In genomic region chr12:14317362-14318146, GRCh38 we compare ENCODE assay signal across 23 cellular contexts.
"Had no signal": no experiment of that assay in that cellular context is flagged by ENCODE, and none has a peak within 500 bp of the region (broad histone marks: within the 10 kb centered on the region; RNA-seq: fewer than 3 reads in every experiment).

No MANE protein-coding gene starts in this region.

- H3K27ac Mint-ChIP-seq: activated B cell treated with CpG ODN at 0.5 μM for 24 hours; activated CD8-positive, alpha-beta T cell treated with anti-CD3 and anti-CD28 coated beads for 36 hours; activated naive CD8-positive, alpha-beta T cell treated with anti-CD3 and anti-CD28 coated beads for 36 hours; progenitor cell of endocrine pancreas; stimulated activated naive CD8-positive, alpha-beta T cell treated with anti-CD3 and anti-CD28 coated beads, Interleukin-15, Interleukin-2, amounts not matched to agents 100 ng/mL and 50 ng/mL, for 24 hours had no signal

- H3K36me3 Mint-ChIP-seq: activated naive CD8-positive, alpha-beta T cell treated with anti-CD3 and anti-CD28 coated beads for 36 hours had no signal

- DNase-seq: activated B cell treated with CpG ODN at 0.5 μM for 24 hours; activated CD4-positive, alpha-beta T cell treated with anti-CD3 and anti-CD28 coated beads for 4 hours; activated CD8-positive, alpha-beta T cell treated with anti-CD3 and anti-CD28 coated beads for 36 hours; activated naive CD4-positive, alpha-beta T cell; activated naive CD8-positive, alpha-beta T cell treated with anti-CD3 and anti-CD28 coated beads for 36 hours; activated T-cell treated with anti-CD3 and anti-CD28 coated beads, Interleukin-2, amount 50 U/mL, for 1 hour; amniotic stem cell; body of pancreas; central memory CD4-positive, alpha-beta T cell; colonic mucosa; left colon; lower lobe of right lung; midbrain; nephron progenitor cell; nucleus accumbens; stimulated activated CD4-positive, alpha-beta T cell treated with anti-CD3 and anti-CD28 coated beads, Interleukin-2, amount 100 ng/mL, for 24 hours; T-helper 2 cell; transverse colon had no signal

- H3K36me3 ChIP-seq: colonic mucosa, lower lobe of right lung, transverse colon, vagina had no signal

- ATAC-seq: activated CD8-positive, alpha-beta T cell treated with anti-CD3 and anti-CD28 coated beads for 36 hours; activated T-helper 17 cell treated with anti-CD3 and anti-CD28 coated beads, Interleukin-2, amount 50 U/mL, for 72 hours; body of pancreas; esophagus mucosa; left colon; lower lobe of right lung had no signal

- H3K27ac ChIP-seq: body of pancreas, colonic mucosa, lower lobe of right lung, transverse colon, vagina had no signal

- H3K9me3 ChIP-seq: body of pancreas, colonic mucosa, lower lobe of right lung, transverse colon, vagina had no signal

- H3K4me3 Mint-ChIP-seq: activated B cell treated with CpG ODN at 0.5 μM for 24 hours; activated CD8-positive, alpha-beta T cell treated with anti-CD3 and anti-CD28 coated beads for 36 hours; activated naive CD8-positive, alpha-beta T cell treated with anti-CD3 and anti-CD28 coated beads for 36 hours; activated T-helper 17 cell treated with anti-CD3 and anti-CD28 coated beads, Interleukin-2, amount 50 U/mL, for 72 hours; nephron progenitor cell; stimulated activated naive CD8-positive, alpha-beta T cell treated with anti-CD3 and anti-CD28 coated beads, Interleukin-15, Interleukin-2, amounts not matched to agents 100 ng/mL and 50 ng/mL, for 24 hours had no signal

- H3K4me1 ChIP-seq: body of pancreas, colonic mucosa, lower lobe of right lung, transverse colon, vagina had no signal

- H3K9me3 Mint-ChIP-seq: activated CD8-positive, alpha-beta T cell treated with anti-CD3 and anti-CD28 coated beads for 36 hours; activated naive CD8-positive, alpha-beta T cell treated with anti-CD3 and anti-CD28 coated beads for 36 hours; activated T-helper 17 cell treated with anti-CD3 and anti-CD28 coated beads, Interleukin-2, amount 50 U/mL, for 72 hours; stimulated activated naive CD8-positive, alpha-beta T cell treated with anti-CD3 and anti-CD28 coated beads, Interleukin-15, Interleukin-2, amounts not matched to agents 100 ng/mL and 50 ng/mL, for 24 hours had no signal

- H3K4me1 Mint-ChIP-seq: activated naive CD8-positive, alpha-beta T cell treated with anti-CD3 and anti-CD28 coated beads for 36 hours; activated T-helper 17 cell treated with anti-CD3 and anti-CD28 coated beads, Interleukin-2, amount 50 U/mL, for 72 hours had no signal

- H3K27me3 Mint-ChIP-seq: activated B cell treated with CpG ODN at 0.5 μM for 24 hours; activated CD8-positive, alpha-beta T cell treated with anti-CD3 and anti-CD28 coated beads for 36 hours; activated naive CD8-positive, alpha-beta T cell treated with anti-CD3 and anti-CD28 coated beads for 36 hours; activated T-helper 17 cell treated with anti-CD3 and anti-CD28 coated beads, Interleukin-2, amount 50 U/mL, for 72 hours; progenitor cell of endocrine pancreas; stimulated activated naive CD8-positive, alpha-beta T cell treated with anti-CD3 and anti-CD28 coated beads, Interleukin-15, Interleukin-2, amounts not matched to agents 100 ng/mL and 50 ng/mL, for 24 hours had no signal

- H3K27me3 ChIP-seq: body of pancreas, colonic mucosa, transverse colon, vagina had no signal

- H3K4me3 ChIP-seq: body of pancreas, colonic mucosa, lower lobe of right lung, transverse colon, vagina had no signal
